ENCODE assay signal across 24 cellular contexts in genomic region chr19:1516395-1516753, GRCh38. TPM values are rescaled to one million over a fixed set of nuclear protein-coding genes. Genes with fewer than 3 reads are reported as not detected.
DNase-seq lines count a peak whose midpoint lies in the region; ATAC-seq and TF ChIP-seq lines count a peak whose summit lies in the region.
"Had no signal": no experiment of that assay in that cellular context is flagged by ENCODE, and none has a peak within 500 bp of the region (broad histone marks: within the 10 kb centered on the region; RNA-seq: fewer than 3 reads in every experiment).

No MANE protein-coding gene starts in this region.

- DNase-seq in DMS 273 (lab: John Stamatoyannopoulos, UW; ENCODE audit: unreplicated experiment) (peak; percentile 59), DMS 273 treated with DMSO at 0.1 percent for 48 hours (lab: John Stamatoyannopoulos, UW) (no peak), GM12865 (ENCODE audit: low read depth) (peak; percentile 33), WTC11 (ENCODE audit: low spot score) (no peak), foreskin fibroblast (no peak)
- DNase-seq: activated CD4-positive, alpha-beta memory T cell treated with anti-CD3 and anti-CD28 coated beads, Interleukin-2, amount 10 ng/mL, durations not matched to agents 7 days and 5 days; activated effector memory CD4-positive, alpha-beta T cell treated with anti-CD3 and anti-CD28 coated beads, Interleukin-2, amount 50 U/mL, for 16 hours; activated T-cell treated with anti-CD3 and anti-CD28 coated beads for 4 hours; AML-193; CD8-positive, alpha-beta T cell; effector CD8-positive, alpha-beta T cell; erythroblast; foreskin melanocyte; left ventricle myocardium inferior; MV-4-11; naive thymus-derived CD8-positive, alpha-beta T cell; NCI-H2029 treated with DMSO at 0.1 percent for 48 hours; stimulated activated CD4-positive, alpha-beta T cell treated with anti-CD3 and anti-CD28 coated beads, Interleukin-12 subunit alpha, Interleukin-12 subunit beta, amount 100 ng/mL, for 4 hours; stomach; transverse colon had no signal

- no peaks in the 10 kb centered on the region for H3K36me3 Mint-ChIP-seq in WTC11
- H3K36me3 Mint-ChIP-seq: brain; CD8-positive, alpha-beta T cell; mesothelial cell of epicardium; naive thymus-derived CD8-positive, alpha-beta T cell had no signal

- TF ChIP-seq CTCF in GM12865 (IDR thresholded peaks at IDR 0.05; ENCODE audit: insufficient read depth, low read depth, low read length, missing control alignments), result no peak
- TF ChIP-seq CTCF in WTC11 (IDR thresholded peaks at IDR 0.05), result no peak
- TF ChIP-seq CTCF in foreskin fibroblast (IDR thresholded peaks at IDR 0.05; ENCODE audit: low read depth, low read length), result no peak

- H3K4me1 Mint-ChIP-seq in WTC11, result no peaks in the 10 kb centered on the region
- H3K4me1 Mint-ChIP-seq: brain, mesothelial cell of epicardium had no signal

- H3K4me3 Mint-ChIP-seq in WTC11, result no peak overlapping the region
- H3K4me3 Mint-ChIP-seq: activated CD4-positive, alpha-beta memory T cell treated with anti-CD3 and anti-CD28 coated beads, Interleukin-2, amount 10 ng/mL, durations not matched to agents 7 days and 5 days; brain; CD8-positive, alpha-beta T cell; mesothelial cell of epicardium had no signal

- POLR2A ChIA-PET in WTC11 (lab: Charles Lee), result no interaction called here

- no peak overlapping the region for H3K27ac Mint-ChIP-seq in WTC11
- H3K27ac Mint-ChIP-seq: activated CD4-positive, alpha-beta memory T cell treated with anti-CD3 and anti-CD28 coated beads, Interleukin-2, amount 10 ng/mL, durations not matched to agents 7 days and 5 days; brain; CD8-positive, alpha-beta T cell; mesothelial cell of epicardium; naive thymus-derived CD8-positive, alpha-beta T cell had no signal

- peaks cover 27% of the 10 kb centered on the region for H3K27me3 Mint-ChIP-seq in WTC11 (ENCODE audit: low read depth)
- H3K27me3 Mint-ChIP-seq: activated CD4-positive, alpha-beta memory T cell treated with anti-CD3 and anti-CD28 coated beads, Interleukin-2, amount 10 ng/mL, durations not matched to agents 7 days and 5 days had no signal

- CTCF ChIA-PET in WTC11 (lab: Charles Lee), result no interaction called here

- no peak; the same call in 1 of the 2 replicates for ATAC-seq in WTC11
- no peak for ATAC-seq in GM18909 (IDR thresholded peaks at IDR 0.05; ENCODE audit: poor library complexity, unreplicated experiment)
- ATAC-seq: CD8-positive, alpha-beta T cell; naive thymus-derived CD8-positive, alpha-beta T cell; right cardiac atrium had no signal

- H3K4me3 ChIP-seq in GM12865 (ENCODE audit: low read depth, low read length) (no peak overlapping the region), foreskin fibroblast (ENCODE audit: low read depth in 1 of 2, low read length in 2 of 2) (no peak overlapping the region)
- H3K4me3 ChIP-seq: left ventricle myocardium inferior, stomach, transverse colon had no signal

- peaks cover 14% of the 10 kb centered on the region for H3K9me3 Mint-ChIP-seq in WTC11
- H3K9me3 Mint-ChIP-seq: activated CD4-positive, alpha-beta memory T cell treated with anti-CD3 and anti-CD28 coated beads, Interleukin-2, amount 10 ng/mL, durations not matched to agents 7 days and 5 days; CD8-positive, alpha-beta T cell; mesothelial cell of epicardium; naive thymus-derived CD8-positive, alpha-beta T cell had no signal

TF ChIP-seq in WTC11, 78 proteins besides CTCF, POLR2A, EP300 and RAD21:
- TF ChIP-seq E2F4 (CRISPR knock-in tag; IDR thresholded peaks at IDR 0.05; ENCODE audit: borderline replicate concordance, low read depth) (no peak), ZNF423 (CRISPR knock-in tag; IDR thresholded peaks at IDR 0.05) (no peak), USF1 (CRISPR knock-in tag; IDR thresholded peaks at IDR 0.05) (peak; percentile 57; the same call in 1 of the 2 replicates), ZNF232 (CRISPR knock-in tag; IDR thresholded peaks at IDR 0.05) (no peak), EMX1 (CRISPR knock-in tag; IDR thresholded peaks at IDR 0.05) (no peak)
- TF ChIP-seq, protein P1, sequence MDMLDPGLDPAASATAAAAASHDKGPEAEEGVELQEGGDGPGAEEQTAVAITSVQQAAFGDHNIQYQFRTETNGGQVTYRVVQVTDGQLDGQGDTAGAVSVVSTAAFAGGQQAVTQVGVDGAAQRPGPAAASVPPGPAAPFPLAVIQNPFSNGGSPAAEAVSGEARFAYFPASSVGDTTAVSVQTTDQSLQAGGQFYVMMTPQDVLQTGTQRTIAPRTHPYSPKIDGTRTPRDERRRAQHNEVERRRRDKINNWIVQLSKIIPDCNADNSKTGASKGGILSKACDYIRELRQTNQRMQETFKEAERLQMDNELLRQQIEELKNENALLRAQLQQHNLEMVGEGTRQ (CRISPR knock-in tag; IDR thresholded peaks at IDR 0.05), result peak; percentile 77

RNA-seq across cellular contexts. Expression of gene ADAMTSL5, which starts 3.6 kb away (rescaled TPM):
- total RNA-seq in WTC11 (2021), result 0.55 to 1.9 TPM (median 1.5 TPM) in 3 replicates

RNA-seq across cellular contexts. Expression of gene PLK5, which starts 7.5 kb away (rescaled TPM):
- total RNA-seq in WTC11 (2021), result 0.60 to 1.4 TPM (median 0.62 TPM) in 3 replicates
- total RNA-seq: activated CD4-positive, alpha-beta memory T cell treated with anti-CD3 and anti-CD28 coated beads, Interleukin-2, amount 10 ng/mL, durations not matched to agents 7 days and 5 days; CD8-positive, alpha-beta T cell; left ventricle myocardium inferior; naive thymus-derived CD8-positive, alpha-beta T cell; right cardiac atrium; stomach; transverse colon had no signal

RNA-seq across cellular contexts. Expression of gene REEP6, which starts 25.4 kb away (rescaled TPM):
- 17.0 to 19.5 TPM (median 19.1 TPM) in 3 replicates for total RNA-seq in WTC11 (2021)

RNA-seq across cellular contexts. Expression of gene PCSK4, which starts 26.2 kb away (rescaled TPM):
- total RNA-seq in WTC11 (2021), result 18.6 to 22.4 TPM (median 21.5 TPM) in 3 replicates

RNA-seq across cellular contexts. Expression of gene C19orf25, which starts 37.4 kb away (rescaled TPM):
- 56.5 to 65.7 TPM (median 60.4 TPM) in 3 replicates for total RNA-seq in WTC11 (2021)

Comparison
In these comparisons a context has a peak if more than half of its experiments do, and no peak if none do; other contexts are left out.
1. DNase-seq: peak in DMS 273 (single experiment) and GM12865 (single experiment); none in DMS 273 treated with DMSO at 0.1 percent for 48 hours (single experiment), WTC11 (single experiment) and foreskin fibroblast (0 of 2).